ENCODE assay signal across 14 cellular contexts in genomic region chr2:38997784-38998183, GRCh38.
DNase-seq lines count a peak whose midpoint lies in the region; ATAC-seq and TF ChIP-seq lines count a peak whose summit lies in the region.
"Had no signal": no experiment of that assay in that cellular context is flagged by ENCODE, and none has a peak within 500 bp of the region (broad histone marks: within the 10 kb centered on the region; RNA-seq: fewer than 3 reads in every experiment).

No MANE protein-coding gene starts in this region.

- H3K4me1 Mint-ChIP-seq in Calu3 (ENCODE audit: low read depth, unreplicated experiment), result no peaks in the 10 kb centered on the region

- H3K27ac Mint-ChIP-seq in Calu3 (ENCODE audit: unreplicated experiment), result no peak overlapping the region

- H3K4me1 ChIP-seq in lower lobe of right lung, result no peaks in the 10 kb centered on the region

- H3K9me3 ChIP-seq in MG63, result no peaks in the 10 kb centered on the region
- no peaks in the 10 kb centered on the region for H3K9me3 ChIP-seq in lower lobe of right lung

- CTCF ChIA-PET in Calu3 (lab: Charles Lee), result no interaction called here

- no peak overlapping the region for H3K27ac ChIP-seq in lower lobe of right lung

- H3K4me3 ChIP-seq in MG63 (no peak overlapping the region), cardiac fibroblast (replicated peaks in 1 of 2; ENCODE audit: low read depth in 2 of 2, low read length in 2 of 2) (no peak overlapping the region), lower lobe of right lung (no peak overlapping the region)

- H3K9me3 Mint-ChIP-seq in Calu3 (ENCODE audit: low read depth, unreplicated experiment), result no peaks in the 10 kb centered on the region

- no TSS peak for BruUV-seq in Calu3 (replicated peaks; lab: Mats Ljungman, UMichigan)

- peak; percentile 73 for DNase-seq in AG09319 (ENCODE audit: extremely low read depth, low read depth)
- DNase-seq in MG63, result peak; percentile 57
- peak; percentile 90 to 98 for DNase-seq in cardiac fibroblast (ENCODE audit: low read depth in 2 of 2)
- DNase-seq in lower lobe of right lung, result no peak
- DNase-seq in Calu3, result no peak
- no peak for DNase-seq in cerebellar cortex (ENCODE audit: low spot score)
- DNase-seq in stimulated activated CD4-positive, alpha-beta T cell treated with anti-CD3 and anti-CD28 coated beads, Interleukin-15, amount 100 ng/mL, for 24 hours, result no peak
- DNase-seq: activated CD8-positive, alpha-beta memory T cell treated with anti-CD3 and anti-CD28 coated beads, Interleukin-2, amount 50 U/mL, for 48 hours; DMS 273 treated with DMSO at 0.1 percent for 48 hours; effector CD8-positive, alpha-beta T cell; midbrain; NCI-H1417 treated with DMSO at 0.1 percent for 48 hours; stimulated activated CD4-positive, alpha-beta T cell treated with anti-CD3 and anti-CD28 coated beads, Interleukin-2, amount 100 ng/mL, for 24 hours had no signal

- no peak overlapping the region for H3K4me3 Mint-ChIP-seq in Calu3 (ENCODE audit: low read depth, unreplicated experiment)

- H3K27me3 ChIP-seq in MG63 (no peaks in the 10 kb centered on the region), lower lobe of right lung (ENCODE audit: low read depth) (no peaks in the 10 kb centered on the region)

- H3K36me3 Mint-ChIP-seq in Calu3 (ENCODE audit: insufficient read depth, unreplicated experiment), result no peaks in the 10 kb centered on the region

- intact Hi-C loops in lower lobe of right lung (cut with DNase I) (no loop called here), Calu3 (cut with micrococcal nuclease; ENCODE audit: unreplicated experiment) (no loop called here)

- TF ChIP-seq CTCF in AG09319 (IDR thresholded peaks at IDR 0.05; ENCODE audit: low read depth, low read length) (no peak), cardiac fibroblast (IDR thresholded peaks at IDR 0.05; ENCODE audit: low read depth, low read length) (no peak), lower lobe of right lung (IDR thresholded peaks at IDR 0.05) (no peak), Calu3 (IDR thresholded peaks at IDR 0.05; ENCODE audit: unreplicated experiment) (no peak)

- peak; percentile 70 to 74 for ATAC-seq in lower lobe of right lung
- no peak for ATAC-seq in GM19023 (IDR thresholded peaks at IDR 0.05; ENCODE audit: unreplicated experiment)

- H3K36me3 ChIP-seq in MG63, result peaks cover 18% of the 10 kb centered on the region
- H3K36me3 ChIP-seq in lower lobe of right lung, result peaks cover 95% of the 10 kb centered on the region

- H3K27me3 Mint-ChIP-seq in Calu3 (ENCODE audit: unreplicated experiment), result no peaks in the 10 kb centered on the region

Comparison
In these comparisons a context has a peak if more than half of its experiments do, and no peak if none do; other contexts are left out.
1. DNase-seq: peak in AG09319 (single experiment), MG63 (single experiment) and cardiac fibroblast (2 of 2); none in lower lobe of right lung (single experiment), Calu3 (single experiment), cerebellar cortex (single experiment) and stimulated activated CD4-positive, alpha-beta T cell treated with anti-CD3 and anti-CD28 coated beads, Interleukin-15, amount 100 ng/mL, for 24 hours (single experiment).